ENCODE assay signal across 16 cellular contexts in genomic region chr10:99339077-99339476, GRCh38. TPM values are rescaled to one million over a fixed set of nuclear protein-coding genes. Genes with fewer than 3 reads are reported as not detected.
A peak's percentile ranks its signal among the peaks of the same experiment; 100 is the strongest.
DNase-seq lines count a peak whose midpoint lies in the region; ATAC-seq and TF ChIP-seq lines count a peak whose summit lies in the region.
"Had no signal": no experiment of that assay in that cellular context is flagged by ENCODE, and none has a peak within 500 bp of the region (broad histone marks: within the 10 kb centered on the region; RNA-seq: fewer than 3 reads in every experiment).

No MANE protein-coding gene starts in this region.

- no peak overlapping the region for H3K14ac ChIP-seq in mesenchymal stem cell (ENCODE audit: low read length in 2 of 2)

- in situ Hi-C loops in GM13977 (cut with MboI; ENCODE audit: low pct_unique_long_range_greater_than_20kb, low sequenced_read_pairs, unreplicated experiment) = no loop called here

- no peak overlapping the region for H2BK15ac ChIP-seq in mesenchymal stem cell (ENCODE audit: low read depth, poor library complexity, severe bottlenecking)

- DNase-seq in AG20443 (ENCODE audit: low spot score) = peak; percentile 52
- peak; percentile 58 for DNase-seq in HT-29 (ENCODE audit: low spot score)
- peak; percentile 55 for DNase-seq in astrocyte of the hippocampus (ENCODE audit: low read depth, low spot score)
- DNase-seq in mesenchymal stem cell = peak; percentile 7
- DNase-seq in NCI-H1048 (lab: John Stamatoyannopoulos, UW) = no peak
- DNase-seq in GM13977 (ENCODE audit: low spot score) = no peak
- DNase-seq in putamen (ENCODE audit: low spot score) = no peak
- DNase-seq: activated naive CD8-positive, alpha-beta T cell treated with anti-CD3 and anti-CD28 coated beads, Interleukin-2, amount 50 U/mL, for 24 hours; DMS53; left colon; MM.1S; NCI-H187; SIG-M5; uterus had no signal

- no peak overlapping the region for H3K9ac ChIP-seq in mesenchymal stem cell (ENCODE audit: low read length)

- no peak overlapping the region for H2BK5ac ChIP-seq in mesenchymal stem cell (ENCODE audit: low read depth, low read length, poor library complexity, severe bottlenecking)

- H3K27ac ChIP-seq in mesenchymal stem cell (ENCODE audit: low read length, poor library complexity, severe bottlenecking) = no peak overlapping the region
- H3K27ac ChIP-seq: right atrium auricular region, uterus had no signal

- TF ChIP-seq CTCF in GM13977 (IDR thresholded peaks at IDR 0.05; ENCODE audit: extremely low read depth, insufficient read depth, missing control alignments) = no peak

- no peak overlapping the region for H3K23ac ChIP-seq in mesenchymal stem cell (ENCODE audit: low read length in 2 of 2)

- 65% methylated on average over 1 of the region's 1 CpG for WGBS in mesenchymal stem cell

- no peak overlapping the region for H2AFZ ChIP-seq in mesenchymal stem cell (ENCODE audit: low read depth, low read length)

- no peak overlapping the region for H4K8ac ChIP-seq in mesenchymal stem cell (ENCODE audit: low read length)

- H3K9me3 ChIP-seq in mesenchymal stem cell (ENCODE audit: control insufficient read depth, low read length) = no peaks in the 10 kb centered on the region
- H3K9me3 ChIP-seq: right atrium auricular region, uterus had no signal

- no peak overlapping the region for H2BK12ac ChIP-seq in mesenchymal stem cell (ENCODE audit: low read length in 2 of 2)

- peaks cover 3% of the 10 kb centered on the region in 2 experiments for H3K27me3 ChIP-seq in mesenchymal stem cell (ENCODE audit: control insufficient read depth in 1 of 2, insufficient read depth in 1 of 2, low read length in 2 of 2)
- H3K27me3 ChIP-seq: right atrium auricular region, uterus had no signal

- H4K91ac ChIP-seq in mesenchymal stem cell (ENCODE audit: low read length) = no peak overlapping the region

- H3K18ac ChIP-seq in mesenchymal stem cell (ENCODE audit: low read depth in 1 of 2, low read length in 2 of 2) = peak overlapping the region in 1 of 2 experiments; percentile 1

- peaks cover 10% of the 10 kb centered on the region for H3K4me1 ChIP-seq in mesenchymal stem cell (ENCODE audit: control insufficient read depth, insufficient read depth, low read depth, low read length)
- H3K4me1 ChIP-seq: right atrium auricular region, uterus had no signal

- ATAC-seq in activated CD4-positive, CD25-positive, alpha-beta regulatory T cell treated with anti-CD3 and anti-CD28 coated beads, Interleukin-2, amount 50 U/mL, for 24 hours = no peak
- ATAC-seq: activated naive CD8-positive, alpha-beta T cell treated with anti-CD3 and anti-CD28 coated beads, Interleukin-2, amount 50 U/mL, for 24 hours; left colon had no signal

- H3K79me1 ChIP-seq in mesenchymal stem cell (replicated peaks; ENCODE audit: low read length, poor library complexity, severe bottlenecking) = no peaks in the 10 kb centered on the region

- no peak overlapping the region for H3K4ac ChIP-seq in mesenchymal stem cell (ENCODE audit: low read depth in 1 of 2, low read length in 2 of 2)

- H2AK5ac ChIP-seq in mesenchymal stem cell (ENCODE audit: low read length, severe bottlenecking) = no peak overlapping the region

- no peak overlapping the region for H3K4me2 ChIP-seq in mesenchymal stem cell (ENCODE audit: low read length, poor library complexity, severe bottlenecking)

- H3K36me3 ChIP-seq in mesenchymal stem cell (ENCODE audit: control insufficient read depth in 1 of 2, insufficient read depth in 2 of 2, low read depth in 1 of 2, low read length in 2 of 2) = no peaks in the 10 kb centered on the region
- H3K36me3 ChIP-seq: right atrium auricular region, uterus had no signal

- no peak overlapping the region for H2BK120ac ChIP-seq in mesenchymal stem cell (ENCODE audit: low read depth, low read length)

- no peak overlapping the region for H3K4me3 ChIP-seq in mesenchymal stem cell (ENCODE audit: insufficient read depth in 1 of 2, low read depth in 1 of 2, low read length in 2 of 2)
- H3K4me3 ChIP-seq: right atrium auricular region, uterus had no signal

RNA-seq across cellular contexts. Expression of gene CNNM1, which starts 9.9 kb away (rescaled TPM):
- total RNA-seq in HT-29 (2014; rRNA removed; shearing (Covaris generic)) = not detected in 2 replicates
- polyA plus RNA-seq in mesenchymal stem cell (2013, experiment 1 of 2) = 1.6 TPM
- 1.5 TPM for polyA plus RNA-seq in mesenchymal stem cell (2013, experiment 2 of 2)

Comparison
In these comparisons a context has a peak if more than half of its experiments do, and no peak if none do; other contexts are left out.
1. DNase-seq: peak in AG20443 (single experiment), HT-29 (single experiment), astrocyte of the hippocampus (single experiment) and mesenchymal stem cell (single experiment); none in NCI-H1048 (single experiment), GM13977 (single experiment) and putamen (single experiment).